11 cellular contexts compared by ENCODE assay signal in the genomic region with DNA sequence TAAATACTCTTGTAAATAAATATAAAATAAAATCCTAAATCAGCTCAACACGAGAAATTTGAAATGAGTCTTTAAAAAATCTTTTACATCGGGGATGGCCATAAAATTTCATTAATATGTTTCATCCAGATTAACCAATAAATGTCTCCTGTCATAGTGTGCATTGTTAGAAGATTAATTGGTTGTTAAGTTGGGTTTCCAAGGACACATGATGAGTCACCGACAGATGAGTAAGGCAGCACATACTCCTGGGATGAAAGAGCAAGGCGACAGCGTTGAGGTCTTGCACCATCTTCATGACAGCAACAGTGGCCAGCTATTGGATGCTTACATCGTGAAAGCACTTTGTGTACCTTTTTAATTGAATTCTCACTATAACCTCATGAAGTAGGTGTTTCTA.
DNase-seq lines count a peak whose midpoint lies in the region; ATAC-seq and TF ChIP-seq lines count a peak whose summit lies in the region.
"Had no signal": no experiment of that assay in that cellular context is flagged by ENCODE, and none has a peak within 500 bp of the region (broad histone marks: within the 10 kb centered on the region; RNA-seq: fewer than 3 reads in every experiment).

No MANE protein-coding gene starts in this region.

- no peaks in the 10 kb centered on the region for H3K9me3 ChIP-seq in Panc1 (ENCODE audit: control insufficient read depth, insufficient read depth, low read depth, low read length)
- H3K9me3 ChIP-seq: Caco-2 had no signal

- intact Hi-C loops in Panc1 (cut with micrococcal nuclease; ENCODE audit: unreplicated experiment) = no loop called here

- POLR2A ChIA-PET in Panc1 (lab: Charles Lee) = no interaction called here

- H3K27ac ChIP-seq in Panc1 (ENCODE audit: low read length) = no peak overlapping the region

- no peaks in the 10 kb centered on the region for H3K36me3 ChIP-seq in Panc1 (ENCODE audit: control insufficient read depth, insufficient read depth, low read length)

- no peaks in the 10 kb centered on the region for H3K4me1 ChIP-seq in Panc1 (ENCODE audit: control insufficient read depth, insufficient read depth, low read length)

- CTCF ChIA-PET in Panc1 (lab: Charles Lee) = no interaction called here

- H3K4me3 Mint-ChIP-seq in osteocyte (ENCODE audit: unreplicated experiment) = no peak overlapping the region
- H3K4me3 Mint-ChIP-seq: activated B cell treated with CpG ODN at 0.5 μM for 24 hours had no signal

- no peaks in the 10 kb centered on the region for H3K9me3 Mint-ChIP-seq in osteocyte (ENCODE audit: unreplicated experiment)
- H3K9me3 Mint-ChIP-seq: activated B cell treated with CpG ODN at 0.5 μM for 24 hours had no signal

- BruUV-seq in Panc1 (replicated peaks; lab: Mats Ljungman, UMichigan) = no TSS peak

- no peak overlapping the region for H3K27ac Mint-ChIP-seq in osteocyte (ENCODE audit: unreplicated experiment)
- H3K27ac Mint-ChIP-seq: activated B cell treated with CpG ODN at 0.5 μM for 24 hours had no signal

- no peaks in the 10 kb centered on the region for H3K27me3 Mint-ChIP-seq in osteocyte (ENCODE audit: unreplicated experiment)

- H3K4me3 ChIP-seq in Panc1 (ENCODE audit: low read depth in 2 of 2, low read length in 2 of 2) = no peak overlapping the region
- H3K4me3 ChIP-seq in fibroblast of mammary gland (ENCODE audit: control insufficient read depth, low read depth, low read length) = no peak overlapping the region

- DNase-seq in A172 (ENCODE audit: low spot score) (peak; percentile 94), GM04504 (ENCODE audit: low read depth) (peak; percentile 94), Panc1 (ENCODE audit: low read depth, low spot score) (peak; percentile 15), fibroblast of mammary gland (ENCODE audit: low read depth) (peak; percentile 98), osteocyte (ENCODE audit: extremely low spot score, unreplicated experiment) (no peak)
- DNase-seq in central memory CD4-positive, alpha-beta T cell = no peak
- DNase-seq: activated B cell treated with CpG ODN at 0.5 μM for 24 hours, NCI-H446 had no signal

- no peaks in the 10 kb centered on the region for H3K27me3 ChIP-seq in Panc1 (ENCODE audit: control insufficient read depth, insufficient read depth, low read length)

- no peak for ATAC-seq in Panc1
- ATAC-seq in activated CD4-positive, CD25-positive, alpha-beta regulatory T cell treated with anti-CD3 and anti-CD28 coated beads, Interleukin-2, amount 50 U/mL, for 24 hours = no peak
- ATAC-seq in GM21390 (IDR thresholded peaks at IDR 0.05; ENCODE audit: unreplicated experiment) = no peak

- peaks cover 24% of the 10 kb centered on the region for H3K4me1 Mint-ChIP-seq in osteocyte (ENCODE audit: unreplicated experiment)
- H3K4me1 Mint-ChIP-seq: activated B cell treated with CpG ODN at 0.5 μM for 24 hours had no signal

- in situ Hi-C loops in Panc1 (cut with HindIII; ENCODE audit: low pct_unique_long_range_greater_than_20kb, low sequenced_read_pairs) = no loop called here

- H3K36me3 Mint-ChIP-seq in osteocyte (ENCODE audit: unreplicated experiment) = no peaks in the 10 kb centered on the region

- TF ChIP-seq CTCF in Panc1 (IDR thresholded peaks at IDR 0.05) (no peak), fibroblast of mammary gland (conservative IDR thresholded peaks at IDR 0.05; ENCODE audit: control insufficient read depth, insufficient read depth, low read depth, low read length) (no peak), osteocyte (IDR thresholded peaks at IDR 0.05) (no peak)

Comparison
In these comparisons a context has a peak if more than half of its experiments do, and no peak if none do; other contexts are left out.
1. DNase-seq: peak in A172 (single experiment), GM04504 (single experiment), Panc1 (single experiment) and fibroblast of mammary gland (single experiment); none in osteocyte (single experiment) and central memory CD4-positive, alpha-beta T cell (single experiment).